1 cellular context compared by ENCODE assay signal in the genomic region with DNA sequence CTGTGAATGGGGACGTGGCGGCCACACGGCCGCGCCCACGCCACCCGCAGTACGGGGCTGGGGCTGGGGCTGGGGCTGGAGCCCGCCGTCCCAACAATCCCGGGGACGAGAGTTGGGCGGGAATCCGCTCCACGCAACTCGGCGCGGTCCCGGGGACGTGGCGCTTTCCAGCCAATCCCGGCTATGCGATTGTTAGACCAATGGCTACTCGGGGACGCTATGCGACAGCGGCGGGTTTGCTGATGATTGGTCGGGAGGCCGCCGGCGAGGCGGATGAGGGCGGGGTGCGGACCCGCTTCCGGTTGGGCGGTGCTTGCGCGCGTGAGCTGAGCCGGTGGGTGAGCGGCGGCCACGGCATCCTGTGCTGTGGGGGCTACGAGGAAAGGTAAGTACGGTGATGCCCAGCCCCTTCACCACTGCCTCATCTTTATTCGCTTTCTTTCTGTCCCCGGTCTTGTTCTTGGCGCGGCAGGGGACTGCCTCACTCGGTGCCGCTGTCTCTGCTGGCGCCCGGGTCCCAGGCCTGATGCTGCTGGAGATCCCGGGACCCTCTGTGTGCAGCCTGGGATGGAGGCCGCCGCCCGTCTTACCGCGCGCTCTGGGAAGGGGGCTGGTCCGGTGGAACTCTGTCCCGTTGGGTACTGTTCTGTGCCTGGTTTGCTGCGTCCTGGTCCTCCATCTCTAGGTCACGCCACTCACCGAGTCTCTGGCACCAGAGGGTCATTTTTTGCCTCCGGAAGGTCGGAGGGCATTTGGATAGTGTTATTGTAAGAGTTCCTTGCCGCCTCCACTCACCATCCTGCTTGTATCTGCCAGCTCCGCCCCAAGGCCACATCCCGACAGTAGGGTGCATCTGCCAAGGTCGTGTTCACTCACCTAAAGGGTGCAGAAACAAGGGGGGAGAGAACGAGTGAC.
TF ChIP-seq lines count a peak whose summit lies in the region.

TSS of gene CALU (plus strand) at position 312 of the 915 bp plus-strand sequence. CDS start 9,225 bp downstream, outside the sequence.

TF ChIP-seq in GM12878, 131 proteins besides CTCF, POLR2A, EP300 and RAD21 (continued from another document):
- TF ChIP-seq USF2 (IDR thresholded peaks at IDR 0.05; ENCODE audit: borderline replicate concordance, low read depth, low read length) (no peak), POLR2AphosphoS2 (IDR thresholded peaks at IDR 0.05; ENCODE audit: low read depth, low read length) (peak; percentile 57; the same call in 1 of the 2 replicates), HDAC2 (IDR thresholded peaks at IDR 0.05) (no peak), RCOR1 (conservative IDR thresholded peaks at IDR 0.05; ENCODE audit: low read depth, low read length) (no peak), PML (IDR thresholded peaks at IDR 0.05; ENCODE audit: low read length) (no peak), NFIC (IDR thresholded peaks at IDR 0.05; ENCODE audit: low read depth, low read length) (no peak), FOXK2 (IDR thresholded peaks at IDR 0.05) (no peak), NR2C1 (IDR thresholded peaks at IDR 0.05) (no peak), ZNF24 (IDR thresholded peaks at IDR 0.05) (no peak), MXI1 (IDR thresholded peaks at IDR 0.05; ENCODE audit: low read depth, low read length) (peak; percentile 79), MTA3 (IDR thresholded peaks at IDR 0.05; ENCODE audit: borderline replicate concordance, low read length) (no peak), RELA (IDR thresholded peaks at IDR 0.05; ENCODE audit: borderline replicate concordance, partially characterized antibody) (no peak), SREBF2 (IDR thresholded peaks at IDR 0.05; ENCODE audit: low read length) (no peak), NR2F1 (conservative IDR thresholded peaks at IDR 0.05) (peak; percentile 51), BRCA1 (IDR thresholded peaks at IDR 0.05; ENCODE audit: low read depth, low read length) (no peak), CBX3 (IDR thresholded peaks at IDR 0.05; ENCODE audit: borderline replicate concordance, low read depth) (no peak), MTA2 (IDR thresholded peaks at IDR 0.05; ENCODE audit: low read depth) (no peak)
- TF ChIP-seq, protein P1, sequence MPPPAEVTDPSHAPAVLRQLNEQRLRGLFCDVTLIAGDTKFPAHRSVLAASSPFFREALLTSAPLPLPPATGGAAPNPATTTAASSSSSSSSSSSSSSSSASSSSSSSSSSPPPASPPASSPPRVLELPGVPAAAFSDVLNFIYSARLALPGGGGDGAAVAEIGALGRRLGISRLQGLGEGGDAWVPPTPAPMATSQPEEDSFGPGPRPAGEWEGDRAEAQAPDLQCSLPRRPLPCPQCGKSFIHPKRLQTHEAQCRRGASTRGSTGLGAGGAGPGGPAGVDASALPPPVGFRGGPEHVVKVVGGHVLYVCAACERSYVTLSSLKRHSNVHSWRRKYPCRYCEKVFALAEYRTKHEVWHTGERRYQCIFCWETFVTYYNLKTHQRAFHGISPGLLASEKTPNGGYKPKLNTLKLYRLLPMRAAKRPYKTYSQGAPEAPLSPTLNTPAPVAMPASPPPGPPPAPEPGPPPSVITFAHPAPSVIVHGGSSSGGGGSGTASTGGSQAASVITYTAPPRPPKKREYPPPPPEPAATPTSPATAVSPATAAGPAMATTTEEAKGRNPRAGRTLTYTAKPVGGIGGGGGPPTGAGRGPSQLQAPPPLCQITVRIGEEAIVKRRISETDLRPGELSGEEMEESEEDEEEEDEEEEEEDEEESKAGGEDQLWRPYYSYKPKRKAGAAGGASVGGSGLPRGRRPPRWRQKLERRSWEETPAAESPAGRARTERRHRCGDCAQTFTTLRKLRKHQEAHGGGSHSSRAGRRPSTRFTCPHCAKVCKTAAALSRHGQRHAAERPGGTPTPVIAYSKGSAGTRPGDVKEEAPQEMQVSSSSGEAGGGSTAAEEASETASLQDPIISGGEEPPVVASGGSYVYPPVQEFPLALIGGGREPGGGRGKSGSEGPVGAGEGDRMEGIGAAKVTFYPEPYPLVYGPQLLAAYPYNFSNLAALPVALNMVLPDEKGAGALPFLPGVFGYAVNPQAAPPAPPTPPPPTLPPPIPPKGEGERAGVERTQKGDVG (CRISPR knock-in tag; IDR thresholded peaks at IDR 0.05) = no peak
- TF ChIP-seq, protein P2, sequence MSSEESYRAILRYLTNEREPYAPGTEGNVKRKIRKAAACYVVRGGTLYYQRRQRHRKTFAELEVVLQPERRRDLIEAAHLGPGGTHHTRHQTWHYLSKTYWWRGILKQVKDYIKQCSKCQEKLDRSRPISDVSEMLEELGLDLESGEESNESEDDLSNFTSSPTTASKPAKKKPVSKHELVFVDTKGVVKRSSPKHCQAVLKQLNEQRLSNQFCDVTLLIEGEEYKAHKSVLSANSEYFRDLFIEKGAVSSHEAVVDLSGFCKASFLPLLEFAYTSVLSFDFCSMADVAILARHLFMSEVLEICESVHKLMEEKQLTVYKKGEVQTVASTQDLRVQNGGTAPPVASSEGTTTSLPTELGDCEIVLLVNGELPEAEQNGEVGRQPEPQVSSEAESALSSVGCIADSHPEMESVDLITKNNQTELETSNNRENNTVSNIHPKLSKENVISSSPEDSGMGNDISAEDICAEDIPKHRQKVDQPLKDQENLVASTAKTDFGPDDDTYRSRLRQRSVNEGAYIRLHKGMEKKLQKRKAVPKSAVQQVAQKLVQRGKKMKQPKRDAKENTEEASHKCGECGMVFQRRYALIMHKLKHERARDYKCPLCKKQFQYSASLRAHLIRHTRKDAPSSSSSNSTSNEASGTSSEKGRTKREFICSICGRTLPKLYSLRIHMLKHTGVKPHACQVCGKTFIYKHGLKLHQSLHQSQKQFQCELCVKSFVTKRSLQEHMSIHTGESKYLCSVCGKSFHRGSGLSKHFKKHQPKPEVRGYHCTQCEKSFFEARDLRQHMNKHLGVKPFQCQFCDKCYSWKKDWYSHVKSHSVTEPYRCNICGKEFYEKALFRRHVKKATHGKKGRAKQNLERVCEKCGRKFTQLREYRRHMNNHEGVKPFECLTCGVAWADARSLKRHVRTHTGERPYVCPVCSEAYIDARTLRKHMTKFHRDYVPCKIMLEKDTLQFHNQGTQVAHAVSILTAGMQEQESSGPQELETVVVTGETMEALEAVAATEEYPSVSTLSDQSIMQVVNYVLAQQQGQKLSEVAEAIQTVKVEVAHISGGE (CRISPR knock-in tag; IDR thresholded peaks at IDR 0.05) = no peak
